In the genomic region with DNA sequence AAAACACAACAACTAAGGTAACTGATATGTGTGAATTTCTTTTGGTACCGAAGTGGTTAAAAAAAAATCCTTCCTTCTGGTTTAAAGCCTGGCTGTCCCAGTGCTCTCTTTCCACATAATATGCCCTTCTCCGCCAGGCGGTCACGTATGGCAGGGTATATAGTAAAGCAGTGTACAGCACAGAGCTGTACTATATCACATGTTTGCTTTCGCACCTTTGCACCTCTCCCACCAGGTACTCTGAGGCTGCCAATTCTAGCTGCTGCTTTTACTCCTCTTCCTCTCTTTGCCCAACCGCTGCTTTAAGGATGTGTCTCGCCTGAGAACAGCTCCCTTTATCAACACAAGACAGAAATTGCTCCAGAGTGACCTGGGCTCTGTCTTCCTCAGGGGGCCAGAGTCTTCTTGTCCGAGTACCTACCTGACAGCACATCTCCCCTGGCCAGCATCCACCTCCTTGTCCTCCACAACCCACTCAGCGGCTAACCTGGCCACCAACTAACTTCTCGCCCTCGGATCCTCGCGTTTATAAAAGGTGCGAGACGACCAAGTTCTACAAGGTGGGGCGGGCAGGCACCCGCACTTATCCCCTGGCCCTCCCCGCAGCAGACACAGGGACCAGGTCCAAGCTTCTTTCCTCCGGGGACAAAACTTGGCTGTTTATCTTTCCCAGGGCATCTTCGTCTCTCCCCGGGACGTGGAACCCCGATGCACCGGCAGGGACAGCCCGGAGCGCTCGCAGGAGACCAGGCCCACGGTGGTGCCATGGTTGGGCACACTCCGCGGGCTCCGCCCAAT, we compare ENCODE assay signal across 1 cellular context.
TF ChIP-seq lines count a peak whose summit lies in the region.

No MANE protein-coding gene starts in this region.

TF ChIP-seq in GM12878, 131 proteins besides CTCF, POLR2A, EP300 and RAD21:
- TF ChIP-seq POU2F2 (IDR thresholded peaks at IDR 0.05; ENCODE audit: borderline replicate concordance, low read depth, low read length) (no peak), RBBP5 (conservative IDR thresholded peaks at IDR 0.05) (no peak), IKZF1 (conservative IDR thresholded peaks at IDR 0.05) (no peak), SREBF1 (IDR thresholded peaks at IDR 0.05; ENCODE audit: low read length) (no peak)
- TF ChIP-seq, protein P1, sequence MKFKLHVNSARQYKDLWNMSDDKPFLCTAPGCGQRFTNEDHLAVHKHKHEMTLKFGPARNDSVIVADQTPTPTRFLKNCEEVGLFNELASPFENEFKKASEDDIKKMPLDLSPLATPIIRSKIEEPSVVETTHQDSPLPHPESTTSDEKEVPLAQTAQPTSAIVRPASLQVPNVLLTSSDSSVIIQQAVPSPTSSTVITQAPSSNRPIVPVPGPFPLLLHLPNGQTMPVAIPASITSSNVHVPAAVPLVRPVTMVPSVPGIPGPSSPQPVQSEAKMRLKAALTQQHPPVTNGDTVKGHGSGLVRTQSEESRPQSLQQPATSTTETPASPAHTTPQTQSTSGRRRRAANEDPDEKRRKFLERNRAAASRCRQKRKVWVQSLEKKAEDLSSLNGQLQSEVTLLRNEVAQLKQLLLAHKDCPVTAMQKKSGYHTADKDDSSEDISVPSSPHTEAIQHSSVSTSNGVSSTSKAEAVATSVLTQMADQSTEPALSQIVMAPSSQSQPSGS (IDR thresholded peaks at IDR 0.05; ENCODE audit: low read length): no peak
- TF ChIP-seq, protein P2, sequence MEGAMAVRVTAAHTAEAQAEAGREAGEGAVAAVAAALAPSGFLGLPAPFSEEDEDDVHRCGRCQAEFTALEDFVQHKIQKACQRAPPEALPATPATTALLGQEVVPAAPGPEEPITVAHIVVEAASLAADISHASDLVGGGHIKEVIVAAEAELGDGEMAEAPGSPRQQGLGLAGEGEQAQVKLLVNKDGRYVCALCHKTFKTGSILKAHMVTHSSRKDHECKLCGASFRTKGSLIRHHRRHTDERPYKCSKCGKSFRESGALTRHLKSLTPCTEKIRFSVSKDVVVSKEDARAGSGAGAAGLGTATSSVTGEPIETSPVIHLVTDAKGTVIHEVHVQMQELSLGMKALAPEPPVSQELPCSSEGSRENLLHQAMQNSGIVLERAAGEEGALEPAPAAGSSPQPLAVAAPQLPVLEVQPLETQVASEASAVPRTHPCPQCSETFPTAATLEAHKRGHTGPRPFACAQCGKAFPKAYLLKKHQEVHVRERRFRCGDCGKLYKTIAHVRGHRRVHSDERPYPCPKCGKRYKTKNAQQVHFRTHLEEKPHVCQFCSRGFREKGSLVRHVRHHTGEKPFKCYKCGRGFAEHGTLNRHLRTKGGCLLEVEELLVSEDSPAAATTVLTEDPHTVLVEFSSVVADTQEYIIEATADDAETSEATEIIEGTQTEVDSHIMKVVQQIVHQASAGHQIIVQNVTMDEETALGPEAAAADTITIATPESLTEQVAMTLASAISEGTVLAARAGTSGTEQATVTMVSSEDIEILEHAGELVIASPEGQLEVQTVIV (IDR thresholded peaks at IDR 0.05; ENCODE audit: borderline replicate concordance, partially characterized antibody): no peak
- TF ChIP-seq, protein P3, sequence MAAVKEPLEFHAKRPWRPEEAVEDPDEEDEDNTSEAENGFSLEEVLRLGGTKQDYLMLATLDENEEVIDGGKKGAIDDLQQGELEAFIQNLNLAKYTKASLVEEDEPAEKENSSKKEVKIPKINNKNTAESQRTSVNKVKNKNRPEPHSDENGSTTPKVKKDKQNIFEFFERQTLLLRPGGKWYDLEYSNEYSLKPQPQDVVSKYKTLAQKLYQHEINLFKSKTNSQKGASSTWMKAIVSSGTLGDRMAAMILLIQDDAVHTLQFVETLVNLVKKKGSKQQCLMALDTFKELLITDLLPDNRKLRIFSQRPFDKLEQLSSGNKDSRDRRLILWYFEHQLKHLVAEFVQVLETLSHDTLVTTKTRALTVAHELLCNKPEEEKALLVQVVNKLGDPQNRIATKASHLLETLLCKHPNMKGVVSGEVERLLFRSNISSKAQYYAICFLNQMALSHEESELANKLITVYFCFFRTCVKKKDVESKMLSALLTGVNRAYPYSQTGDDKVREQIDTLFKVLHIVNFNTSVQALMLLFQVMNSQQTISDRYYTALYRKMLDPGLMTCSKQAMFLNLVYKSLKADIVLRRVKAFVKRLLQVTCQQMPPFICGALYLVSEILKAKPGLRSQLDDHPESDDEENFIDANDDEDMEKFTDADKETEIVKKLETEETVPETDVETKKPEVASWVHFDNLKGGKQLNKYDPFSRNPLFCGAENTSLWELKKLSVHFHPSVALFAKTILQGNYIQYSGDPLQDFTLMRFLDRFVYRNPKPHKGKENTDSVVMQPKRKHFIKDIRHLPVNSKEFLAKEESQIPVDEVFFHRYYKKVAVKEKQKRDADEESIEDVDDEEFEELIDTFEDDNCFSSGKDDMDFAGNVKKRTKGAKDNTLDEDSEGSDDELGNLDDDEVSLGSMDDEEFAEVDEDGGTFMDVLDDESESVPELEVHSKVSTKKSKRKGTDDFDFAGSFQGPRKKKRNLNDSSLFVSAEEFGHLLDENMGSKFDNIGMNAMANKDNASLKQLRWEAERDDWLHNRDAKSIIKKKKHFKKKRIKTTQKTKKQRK (IDR thresholded peaks at IDR 0.05; ENCODE audit: low read depth, low read length): no peak
